In genomic region chr1:65189716-65190115, GRCh38 we compare ENCODE assay signal across 24 cellular contexts. TPM values are rescaled to one million over a fixed set of nuclear protein-coding genes. Genes with fewer than 3 reads are reported as not detected.
DNase-seq lines count a peak whose midpoint lies in the region; ATAC-seq, FAIRE-seq and TF ChIP-seq lines count a peak whose summit lies in the region.
"Had no signal": no experiment of that assay in that cellular context is flagged by ENCODE, and none has a peak within 500 bp of the region (broad histone marks: within the 10 kb centered on the region; RNA-seq: fewer than 3 reads in every experiment).

No MANE protein-coding gene starts in this region.

- intact Hi-C loops in CD8-positive, alpha-beta T cell (cut with DNase I, micrococcal nuclease), result no loop called here
- intact Hi-C loops in activated CD4-positive, alpha-beta memory T cell treated with anti-CD3 and anti-CD28 coated beads for 36 hours (cut with micrococcal nuclease), result no loop called here

- peaks cover 3% of the 10 kb centered on the region for H3K27me3 Mint-ChIP-seq in CD8-positive, alpha-beta T cell (ENCODE audit: low read depth)
- peaks cover 1% of the 10 kb centered on the region for H3K27me3 Mint-ChIP-seq in activated CD4-positive, alpha-beta memory T cell treated with anti-CD3 and anti-CD28 coated beads for 36 hours

- H3K4me3 ChIP-seq in astrocyte of the spinal cord (ENCODE audit: low read depth, low read length), result no peak overlapping the region
- no peak overlapping the region for H3K4me3 ChIP-seq in CD8-positive, alpha-beta T cell (ENCODE audit: low read depth, low read length)
- H3K4me3 ChIP-seq: cardiac muscle cell, heart left ventricle, Peyer's patch, SJCRH30 had no signal

- TF ChIP-seq CTCF in astrocyte of the spinal cord (IDR thresholded peaks at IDR 0.05; ENCODE audit: low read depth, low read length), result no peak
- TF ChIP-seq CTCF in CD8-positive, alpha-beta T cell (IDR thresholded peaks at IDR 0.05), result no peak

- H3K4me1 Mint-ChIP-seq in CD8-positive, alpha-beta T cell (ENCODE audit: low read depth), result no peaks in the 10 kb centered on the region
- H3K4me1 Mint-ChIP-seq in activated CD4-positive, alpha-beta memory T cell treated with anti-CD3 and anti-CD28 coated beads for 36 hours (ENCODE audit: low read depth), result no peaks in the 10 kb centered on the region
- H3K4me1 Mint-ChIP-seq: memory B cell had no signal

- no peak for ATAC-seq in CD8-positive, alpha-beta T cell
- no peak for ATAC-seq in GM18511 (IDR thresholded peaks at IDR 0.05; ENCODE audit: unreplicated experiment)
- ATAC-seq: heart left ventricle had no signal

- no peak overlapping the region for H3K4me3 Mint-ChIP-seq in CD8-positive, alpha-beta T cell
- H3K4me3 Mint-ChIP-seq in activated CD4-positive, alpha-beta memory T cell treated with anti-CD3 and anti-CD28 coated beads for 36 hours, result no peak overlapping the region
- H3K4me3 Mint-ChIP-seq: activated naive CD4-positive, alpha-beta T cell treated with anti-CD3 and anti-CD28 coated beads for 36 hours; memory B cell had no signal

- H3K27me3 ChIP-seq in CD8-positive, alpha-beta T cell (ENCODE audit: insufficient read depth, low read length), result no peaks in the 10 kb centered on the region
- H3K27me3 ChIP-seq: cardiac muscle cell, heart left ventricle, Peyer's patch, SJCRH30 had no signal

- no peaks in the 10 kb centered on the region for H3K9me3 ChIP-seq in CD8-positive, alpha-beta T cell (ENCODE audit: low read length)
- H3K9me3 ChIP-seq: heart left ventricle, Peyer's patch, SJCRH30 had no signal

- CTCF ChIA-PET in CD8-positive, alpha-beta T cell (lab: Charles Lee), result interaction anchor here (0.7 kb wide), 1 partner anchor 17 kb away, joined by 3 read pairs; no protein-coding TSS in a partner anchor
- CTCF ChIA-PET in activated CD4-positive, alpha-beta memory T cell treated with anti-CD3 and anti-CD28 coated beads for 36 hours (lab: Charles Lee), result no interaction called here

- no peak overlapping the region for H3K27ac ChIP-seq in CD8-positive, alpha-beta T cell (ENCODE audit: low read depth, low read length)
- H3K27ac ChIP-seq: C4-2B, cardiac muscle cell, Peyer's patch, SJCRH30 had no signal

- no peaks in the 10 kb centered on the region for H3K36me3 Mint-ChIP-seq in CD8-positive, alpha-beta T cell
- peaks cover 5% of the 10 kb centered on the region for H3K36me3 Mint-ChIP-seq in activated CD4-positive, alpha-beta memory T cell treated with anti-CD3 and anti-CD28 coated beads for 36 hours
- H3K36me3 Mint-ChIP-seq: memory B cell had no signal

- H3K36me3 ChIP-seq in CD8-positive, alpha-beta T cell (ENCODE audit: insufficient read depth, low read length), result no peaks in the 10 kb centered on the region
- H3K36me3 ChIP-seq: Peyer's patch had no signal

- H3K4me1 ChIP-seq in CD8-positive, alpha-beta T cell (ENCODE audit: insufficient read depth, low read length), result no peaks in the 10 kb centered on the region
- H3K4me1 ChIP-seq: Peyer's patch had no signal

- TF ChIP-seq POLR2A in H54 (IDR thresholded peaks at IDR 0.05; ENCODE audit: low read depth, low read length), result no peak

- FAIRE-seq in H54 (lab: Jason Lieb, UNC), result peak; percentile 20
- FAIRE-seq: endometrium, small intestine had no signal

- no peaks in the 10 kb centered on the region for H3K9me3 Mint-ChIP-seq in CD8-positive, alpha-beta T cell
- no peaks in the 10 kb centered on the region for H3K9me3 Mint-ChIP-seq in activated CD4-positive, alpha-beta memory T cell treated with anti-CD3 and anti-CD28 coated beads for 36 hours
- H3K9me3 Mint-ChIP-seq: activated naive CD4-positive, alpha-beta T cell treated with anti-CD3 and anti-CD28 coated beads for 36 hours had no signal

- no peak overlapping the region for H3K27ac Mint-ChIP-seq in CD8-positive, alpha-beta T cell
- H3K27ac Mint-ChIP-seq in activated CD4-positive, alpha-beta memory T cell treated with anti-CD3 and anti-CD28 coated beads for 36 hours, result no peak overlapping the region
- H3K27ac Mint-ChIP-seq: activated naive CD4-positive, alpha-beta T cell treated with anti-CD3 and anti-CD28 coated beads for 36 hours; memory B cell had no signal

- POLR2A ChIA-PET in CD8-positive, alpha-beta T cell (lab: Charles Lee), result no interaction called here
- POLR2A ChIA-PET in activated CD4-positive, alpha-beta memory T cell treated with anti-CD3 and anti-CD28 coated beads for 36 hours (lab: Charles Lee), result no interaction called here

- in situ Hi-C loops in astrocyte of the spinal cord (cut with HindIII; ENCODE audit: low sequenced_read_pairs), result no loop called here

- DNase-seq in AG20443 (ENCODE audit: low spot score) (peak; percentile 40), H54 (ENCODE audit: insufficient read length, low spot score) (no peak), astrocyte of the spinal cord (ENCODE audit: low read depth, low spot score) (peak; percentile 49), kidney glomerular epithelial cell (lab: John Stamatoyannopoulos, UW) (peak; percentile 18)
- no peak for DNase-seq in CD8-positive, alpha-beta T cell
- DNase-seq in activated CD4-positive, alpha-beta memory T cell treated with anti-CD3 and anti-CD28 coated beads for 36 hours, result no peak
- DNase-seq: ACHN; activated naive CD4-positive, alpha-beta T cell treated with anti-CD3 and anti-CD28 coated beads for 36 hours; activated T-cell treated with anti-CD3 and anti-CD28 coated beads, Interleukin-2, amount 50 U/mL, for 48 hours; amniotic stem cell; heart left ventricle; Karpas-422; NCI-H1092; NCI-H187 treated with DMSO at 0.1 percent for 48 hours; NCI-H526; Peyer's patch; SJCRH30; small intestine; stimulated activated CD4-positive, alpha-beta T cell treated with anti-CD3 and anti-CD28 coated beads, Interleukin-2, amount 100 ng/mL, for 24 hours had no signal

RNA-seq across cellular contexts. Expression of gene AK4, which starts 41.7 kb away (rescaled TPM):
- total RNA-seq in CD8-positive, alpha-beta T cell, result under 1 TPM; 0.35 to 0.56 TPM
- 10 to 100 TPM; 42.7 to 45.5 TPM for total RNA-seq in activated CD4-positive, alpha-beta memory T cell treated with anti-CD3 and anti-CD28 coated beads for 36 hours

Comparison
In these comparisons a context has a peak if more than half of its experiments do, and no peak if none do; other contexts are left out.
1. DNase-seq: peak in AG20443 (single experiment), astrocyte of the spinal cord (single experiment) and kidney glomerular epithelial cell (single experiment); none in H54 (single experiment), CD8-positive, alpha-beta T cell (0 of 7) and activated CD4-positive, alpha-beta memory T cell treated with anti-CD3 and anti-CD28 coated beads for 36 hours (single experiment).
2. RNA of gene AK4, which starts 41.7 kb away (total RNA-seq): 42.7 to 45.5 TPM in activated CD4-positive, alpha-beta memory T cell treated with anti-CD3 and anti-CD28 coated beads for 36 hours; 0.35 to 0.56 TPM in CD8-positive, alpha-beta T cell; every median in the first group is over 10 times any median in the second.